ENCODE assay signal across 28 cellular contexts in genomic region chr20:62267543-62267942, GRCh38. TPM values are rescaled to one million over a fixed set of nuclear protein-coding genes. Genes with fewer than 3 reads are reported as not detected.
DNase-seq lines count a peak whose midpoint lies in the region; ATAC-seq and TF ChIP-seq lines count a peak whose summit lies in the region.
"Had no signal": no experiment of that assay in that cellular context is flagged by ENCODE, and none has a peak within 500 bp of the region (broad histone marks: within the 10 kb centered on the region; RNA-seq: fewer than 3 reads in every experiment).

No MANE protein-coding gene starts in this region.

- H3K4me3 ChIP-seq in PC-9 = no peak overlapping the region
- no peak overlapping the region for H3K4me3 ChIP-seq in dorsolateral prefrontal cortex
- H3K4me3 ChIP-seq in skeletal muscle tissue (ENCODE audit: low read length in 3 of 3) = peak overlapping the region in 1 of 3 donors; percentile 23
- H3K4me3 ChIP-seq: left lung had no signal

- no peak for ATAC-seq in GM21529 (IDR thresholded peaks at IDR 0.05; ENCODE audit: unreplicated experiment)
- no peak for ATAC-seq in natural killer cell treated with Interleukin-12 subunit alpha and Interleukin-12 subunit beta and Interleukin-15 and Interleukin-18, amount 100 ng/mL, for 72 hours
- ATAC-seq: left lung; naive thymus-derived CD8-positive, alpha-beta T cell; PC-3 had no signal

- H3K9me2 ChIP-seq in PC-9 (ENCODE audit: insufficient read depth) = no peaks in the 10 kb centered on the region

- no peak overlapping the region for H3K4me3 Mint-ChIP-seq in natural killer cell treated with Interleukin-12 subunit alpha and Interleukin-12 subunit beta and Interleukin-15 and Interleukin-18, amount 100 ng/mL, for 72 hours
- H3K4me3 Mint-ChIP-seq: activated CD4-positive, alpha-beta T cell treated with anti-CD3 and anti-CD28 coated beads, Interleukin-2, amount 10 ng/mL, durations not matched to agents 24 days and 14 days; activated naive CD8-positive, alpha-beta T cell treated with anti-CD3 and anti-CD28 coated beads for 36 hours; naive thymus-derived CD8-positive, alpha-beta T cell had no signal

- H3K27me3 Mint-ChIP-seq in natural killer cell treated with Interleukin-12 subunit alpha and Interleukin-12 subunit beta and Interleukin-15 and Interleukin-18, amount 100 ng/mL, for 72 hours = no peaks in the 10 kb centered on the region
- H3K27me3 Mint-ChIP-seq: activated CD4-positive, alpha-beta T cell treated with anti-CD3 and anti-CD28 coated beads, Interleukin-2, amount 10 ng/mL, durations not matched to agents 24 days and 14 days; activated naive CD8-positive, alpha-beta T cell treated with anti-CD3 and anti-CD28 coated beads for 36 hours; naive thymus-derived CD8-positive, alpha-beta T cell had no signal

- DNase-seq in PC-9 (peak; percentile 71 to 74), dorsolateral prefrontal cortex (peak in 8 of 10 donors; percentile 38 to 76 (median 54)), islet precursor cell (peak; percentile 83), D341Med (ENCODE audit: low spot score) (no peak)
- DNase-seq in natural killer cell treated with Interleukin-12 subunit alpha and Interleukin-12 subunit beta and Interleukin-15 and Interleukin-18, amount 100 ng/mL, for 72 hours (ENCODE audit: low spot score) = no peak
- DNase-seq: activated CD4-positive, alpha-beta T cell treated with anti-CD3 and anti-CD28 coated beads, Interleukin-2, amount 10 ng/mL, durations not matched to agents 24 days and 14 days; activated effector memory CD4-positive, alpha-beta T cell treated with anti-CD3 and anti-CD28 coated beads, Interleukin-2, amount 50 U/mL, for 16 hours; activated naive CD8-positive, alpha-beta T cell treated with anti-CD3 and anti-CD28 coated beads for 36 hours; activated T-cell treated with anti-CD3 and anti-CD28 coated beads, Interleukin-2, amount 50 U/mL, for 1 hour; DMS153; effector CD4-positive, alpha-beta T cell; erythroblast; Karpas-422; left lung; MV-4-11; naive thymus-derived CD8-positive, alpha-beta T cell; NCI-H524; NK-92 treated with Interleukin-12 subunit alpha and Interleukin-12 subunit beta, amount 100 ng/mL, for 24 hours; PC-3; SHP77 treated with DMSO at 0.1 percent for 48 hours; stimulated activated CD4-positive, alpha-beta T cell treated with anti-CD3 and anti-CD28 coated beads, Interleukin-12 subunit alpha, Interleukin-12 subunit beta, amount 100 ng/mL, for 4 hours; stimulated activated CD4-positive, alpha-beta T cell treated with anti-CD3 and anti-CD28 coated beads, Interleukin-4, amount 100 ng/mL, for 1 hour had no signal

- H4K20me1 ChIP-seq in PC-9 (ENCODE audit: insufficient read depth) = peaks cover 48% of the 10 kb centered on the region

- CTCF ChIA-PET in PC-9 (lab: Charles Lee) = no interaction called here

- no peaks in the 10 kb centered on the region for H3K36me3 Mint-ChIP-seq in natural killer cell treated with Interleukin-12 subunit alpha and Interleukin-12 subunit beta and Interleukin-15 and Interleukin-18, amount 100 ng/mL, for 72 hours

- no peaks in the 10 kb centered on the region for H3K9me3 Mint-ChIP-seq in natural killer cell treated with Interleukin-12 subunit alpha and Interleukin-12 subunit beta and Interleukin-15 and Interleukin-18, amount 100 ng/mL, for 72 hours
- H3K9me3 Mint-ChIP-seq: activated CD4-positive, alpha-beta T cell treated with anti-CD3 and anti-CD28 coated beads, Interleukin-2, amount 10 ng/mL, durations not matched to agents 24 days and 14 days; activated naive CD8-positive, alpha-beta T cell treated with anti-CD3 and anti-CD28 coated beads for 36 hours; naive thymus-derived CD8-positive, alpha-beta T cell had no signal

- H3K36me3 ChIP-seq in PC-9 (ENCODE audit: low read depth) (peaks cover 16% of the 10 kb centered on the region), skeletal muscle tissue (ENCODE audit: control insufficient read depth in 3 of 3, insufficient read depth in 3 of 3, low read length in 3 of 3) (peaks cover 39 to 44% (median 40%) of the 10 kb centered on the region in 3 donors)

- 0 out of 2 replicates have a peak, but pooled peaks cover 5% of the 10 kb centered on the region for H3K79me2 ChIP-seq in PC-9 (ENCODE audit: low read depth)

- H2AFZ ChIP-seq in PC-9 = no peak overlapping the region

- H3K4me1 ChIP-seq in PC-9 (replicated peaks; ENCODE audit: insufficient read depth) (no peaks in the 10 kb centered on the region), skeletal muscle tissue (ENCODE audit: control insufficient read depth in 3 of 3, insufficient read depth in 3 of 3, low read length in 3 of 3) (peaks cover 10 to 32% (median 17%) of the 10 kb centered on the region in 3 donors)
- H3K4me1 ChIP-seq: left lung had no signal

- BruUV-seq in PC-9 (replicated peaks; lab: Mats Ljungman, UMichigan) = no TSS peak

- H3K4me1 Mint-ChIP-seq in natural killer cell treated with Interleukin-12 subunit alpha and Interleukin-12 subunit beta and Interleukin-15 and Interleukin-18, amount 100 ng/mL, for 72 hours (ENCODE audit: low read depth in 2 of 2) = peaks cover 0 to 8% of the 10 kb centered on the region in 2 donors
- H3K4me1 Mint-ChIP-seq: activated CD4-positive, alpha-beta T cell treated with anti-CD3 and anti-CD28 coated beads, Interleukin-2, amount 10 ng/mL, durations not matched to agents 24 days and 14 days; activated naive CD8-positive, alpha-beta T cell treated with anti-CD3 and anti-CD28 coated beads for 36 hours had no signal

- no peak overlapping the region for H3K4me2 ChIP-seq in PC-9

- H3K9ac ChIP-seq in skeletal muscle tissue (ENCODE audit: low read depth in 1 of 3, low read length in 3 of 3) = peak overlapping the region; percentile 61 to 70 (median 65)

- H3K27me3 ChIP-seq in PC-9 (ENCODE audit: insufficient read depth, low read depth) (no peaks in the 10 kb centered on the region), dorsolateral prefrontal cortex (no peaks in the 10 kb centered on the region), skeletal muscle tissue (ENCODE audit: control insufficient read depth in 3 of 3, insufficient read depth in 3 of 3, low read length in 3 of 3) (no peaks in the 10 kb centered on the region)
- H3K27me3 ChIP-seq: left lung had no signal

- intact Hi-C loops in PC-9 (cut with micrococcal nuclease; ENCODE audit: unreplicated experiment) = loop anchor here (2.0 to 10.0 kb wide), 2 partner anchors 29 to 253 kb away; partner anchors contain the start of gene OSBPL2
- intact Hi-C loops in dorsolateral prefrontal cortex (cut with DNase I) = no loop called here

- H3K27ac ChIP-seq in PC-9 (no peak overlapping the region), dorsolateral prefrontal cortex (peak overlapping the region in 18 of 59 donors; percentile 12 to 73 (median 35)), skeletal muscle tissue (ENCODE audit: low read depth, low read length) (peak overlapping the region; percentile 96)
- H3K27ac ChIP-seq: left lung had no signal

- H3K9me3 ChIP-seq in PC-9 (ENCODE audit: insufficient read depth, low read depth) (peaks cover 5% of the 10 kb centered on the region; the same call in 1 of the 2 replicates), skeletal muscle tissue (ENCODE audit: control insufficient read depth in 3 of 3, low read length in 3 of 3) (no peaks in the 10 kb centered on the region)

- H3F3A ChIP-seq in PC-9 (ENCODE audit: insufficient read depth, low read depth) = peaks cover 16% of the 10 kb centered on the region

- POLR2A ChIA-PET in PC-9 (lab: Charles Lee; ENCODE audit: unreplicated experiment) = no interaction called here

- no peak for TF ChIP-seq CTCF in PC-9 (conservative IDR thresholded peaks at IDR 0.05)
- TF ChIP-seq CTCF in dorsolateral prefrontal cortex (IDR thresholded peaks at IDR 0.05 in 54 of 56, conservative IDR thresholded peaks at IDR 0.05 in 2 of 56; ENCODE audit: low read depth in 1 of 56, partially characterized antibody in 56 of 56) = no peak

- no peak overlapping the region for H3K27ac Mint-ChIP-seq in natural killer cell treated with Interleukin-12 subunit alpha and Interleukin-12 subunit beta and Interleukin-15 and Interleukin-18, amount 100 ng/mL, for 72 hours
- H3K27ac Mint-ChIP-seq: activated CD4-positive, alpha-beta T cell treated with anti-CD3 and anti-CD28 coated beads, Interleukin-2, amount 10 ng/mL, durations not matched to agents 24 days and 14 days; activated naive CD8-positive, alpha-beta T cell treated with anti-CD3 and anti-CD28 coated beads for 36 hours had no signal

RNA-seq across cellular contexts. Expression of gene OSBPL2, which starts 29.2 kb away (rescaled TPM):
- total RNA-seq in PC-9 (2021) (84.8 and 90.7 TPM in 2 replicates), dorsolateral prefrontal cortex (10 to 100 TPM; 54.4 to 93.9 (median 71.6) TPM), skeletal muscle tissue (26.6 TPM)
- 10 to 100 TPM; 38.7 to 47.7 TPM for total RNA-seq in natural killer cell treated with Interleukin-12 subunit alpha and Interleukin-12 subunit beta and Interleukin-15 and Interleukin-18, amount 100 ng/mL, for 72 hours

RNA-seq across cellular contexts. Expression of gene ADRM1, which starts 35.3 kb away (rescaled TPM):
- 172 and 173 TPM in 2 replicates for total RNA-seq in PC-9 (2021)
- 10 to 100 TPM; 41.7 to 76.3 (median 60.3) TPM for total RNA-seq in dorsolateral prefrontal cortex
- 41.8 TPM for total RNA-seq in skeletal muscle tissue
- 100 to 1,000 TPM; 171 to 178 TPM for total RNA-seq in natural killer cell treated with Interleukin-12 subunit alpha and Interleukin-12 subunit beta and Interleukin-15 and Interleukin-18, amount 100 ng/mL, for 72 hours

RNA-seq across cellular contexts. Expression of gene HRH3, which starts 47.5 kb away (rescaled TPM):
- total RNA-seq in PC-9 (2021) = not detected in 2 replicates
- 10 to 100 TPM in 118 of 120 experiments, 1 to 10 TPM in 2; 3.7 to 43.5 (median 22.0) TPM for total RNA-seq in dorsolateral prefrontal cortex
- total RNA-seq in skeletal muscle tissue = 0.52 TPM
- not detected for total RNA-seq in natural killer cell treated with Interleukin-12 subunit alpha and Interleukin-12 subunit beta and Interleukin-15 and Interleukin-18, amount 100 ng/mL, for 72 hours
- total RNA-seq: activated CD4-positive, alpha-beta T cell treated with anti-CD3 and anti-CD28 coated beads, Interleukin-2, amount 10 ng/mL, durations not matched to agents 24 days and 14 days; activated CD8-positive, alpha-beta memory T cell treated with anti-CD3 and anti-CD28 coated beads for 36 hours; activated naive CD8-positive, alpha-beta T cell treated with anti-CD3 and anti-CD28 coated beads for 36 hours; fibroblast of villous mesenchyme; H4; left lung; naive thymus-derived CD8-positive, alpha-beta T cell; osteocyte; PC-3 had no signal

Comparison
In these comparisons a context has a peak if more than half of its experiments do, and no peak if none do; other contexts are left out.
1. DNase-seq: peak in PC-9 (2 of 2), dorsolateral prefrontal cortex (8 of 10) and islet precursor cell (single experiment); none in D341Med (single experiment) and natural killer cell treated with Interleukin-12 subunit alpha and Interleukin-12 subunit beta and Interleukin-15 and Interleukin-18, amount 100 ng/mL, for 72 hours (single experiment).